Comparison of ENCODE assay signal across 24 cellular contexts in the genomic region with DNA sequence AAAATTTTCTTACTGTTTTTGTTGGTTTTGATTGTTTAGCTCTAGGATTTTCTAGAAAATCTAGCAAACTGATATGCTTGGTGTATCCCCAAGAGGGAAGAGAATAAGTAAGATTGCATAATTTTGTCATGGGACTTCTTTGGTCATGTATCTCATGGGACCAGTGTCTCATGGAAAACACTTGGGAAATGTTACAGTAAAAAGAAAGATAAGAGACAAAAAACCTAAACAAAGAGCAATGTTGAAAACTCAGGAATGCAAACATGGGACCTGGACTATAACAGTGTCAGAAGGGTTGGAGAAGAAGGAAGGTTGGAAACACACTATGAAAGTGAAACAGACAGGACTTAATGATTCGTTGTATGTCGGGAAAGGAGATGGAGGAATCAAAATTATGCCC.
"Had no signal": no experiment of that assay in that cellular context is flagged by ENCODE, and none has a peak within 500 bp of the region (broad histone marks: within the 10 kb centered on the region; RNA-seq: fewer than 3 reads in every experiment).

No MANE protein-coding gene starts in this region.

- H3K27ac ChIP-seq: colonic mucosa, coronary artery, dorsolateral prefrontal cortex, epithelial cell of prostate, esophagus muscularis mucosa, esophagus squamous epithelium, foreskin keratinocyte, gastrocnemius medialis, gastroesophageal sphincter, heart left ventricle, heart right ventricle had no signal

- H3K27ac Mint-ChIP-seq: effector memory CD8-positive, alpha-beta T cell; endodermal cell had no signal

- H3K4me3 Mint-ChIP-seq: effector memory CD8-positive, alpha-beta T cell; endodermal cell had no signal

- H3K27me3 ChIP-seq: colonic mucosa, dorsolateral prefrontal cortex, esophagus muscularis mucosa, esophagus squamous epithelium, foreskin keratinocyte, gastrocnemius medialis, gastroesophageal sphincter, heart left ventricle, heart right ventricle had no signal

- H3K36me3 ChIP-seq: colonic mucosa, esophagus muscularis mucosa, esophagus squamous epithelium, gastrocnemius medialis, gastroesophageal sphincter, heart left ventricle, heart right ventricle had no signal

- H3K9me3 Mint-ChIP-seq: effector memory CD8-positive, alpha-beta T cell; endodermal cell had no signal

- ATAC-seq: effector memory CD8-positive, alpha-beta T cell; esophagus mucosa; foreskin keratinocyte; gastrocnemius medialis; gastroesophageal sphincter; heart left ventricle; heart right ventricle had no signal

- DNase-seq: colonic mucosa; cortex of kidney; dermis blood vessel endothelial cell; dorsolateral prefrontal cortex; effector CD4-positive, alpha-beta T cell; effector CD8-positive, alpha-beta T cell; effector memory CD4-positive, alpha-beta T cell; effector memory CD8-positive, alpha-beta T cell; endodermal cell; erythroblast; esophagus squamous epithelium; foreskin fibroblast; foreskin keratinocyte; foreskin melanocyte; gastrocnemius medialis; glutamatergic neuron; head of caudate nucleus; heart left ventricle; heart right ventricle had no signal

- H3K9me3 ChIP-seq: colonic mucosa, esophagus muscularis mucosa, esophagus squamous epithelium, gastrocnemius medialis, gastroesophageal sphincter, heart left ventricle, heart right ventricle had no signal

- H3K4me1 ChIP-seq: colonic mucosa, esophagus muscularis mucosa, esophagus squamous epithelium, foreskin keratinocyte, gastrocnemius medialis, gastroesophageal sphincter had no signal

- H3K4me3 ChIP-seq: colonic mucosa, coronary artery, dorsolateral prefrontal cortex, esophagus muscularis mucosa, esophagus squamous epithelium, gastrocnemius medialis, gastroesophageal sphincter, heart left ventricle, heart right ventricle had no signal
